Comparison of ENCODE assay signal across 9 cellular contexts in genomic region chr12:51951843-51952722, GRCh38. TPM values are rescaled to one million over a fixed set of nuclear protein-coding genes. Genes with fewer than 3 reads are reported as not detected.
A peak's percentile ranks its signal among the peaks of the same experiment; 100 is the strongest.
DNase-seq lines count a peak whose midpoint lies in the region; ATAC-seq and TF ChIP-seq lines count a peak whose summit lies in the region.
"Had no signal": no experiment of that assay in that cellular context is flagged by ENCODE, and none has a peak within 500 bp of the region (broad histone marks: within the 10 kb centered on the region; RNA-seq: fewer than 3 reads in every experiment).

No MANE protein-coding gene starts in this region.

- H3K4me1 Mint-ChIP-seq in CD4-positive, alpha-beta T cell (ENCODE audit: low read depth) = peaks cover 51% of the 10 kb centered on the region
- H3K4me1 Mint-ChIP-seq in HFFc6 (ENCODE audit: low read depth) = peaks cover 50% of the 10 kb centered on the region
- H3K4me1 Mint-ChIP-seq in activated CD4-positive, alpha-beta memory T cell treated with anti-CD3 and anti-CD28 coated beads for 36 hours (ENCODE audit: low read depth) = peaks cover 40% of the 10 kb centered on the region

- TF ChIP-seq CTCF in CD4-positive, alpha-beta T cell (IDR thresholded peaks at IDR 0.05) = no peak
- no peak for TF ChIP-seq CTCF in HFFc6 (IDR thresholded peaks at IDR 0.05)
- no peak for TF ChIP-seq CTCF in foreskin fibroblast (IDR thresholded peaks at IDR 0.05; ENCODE audit: low read depth, low read length)
- TF ChIP-seq CTCF in omental fat pad (IDR thresholded peaks at IDR 0.05) = no peak

- peak overlapping the region; percentile 66 for H3K27ac Mint-ChIP-seq in CD4-positive, alpha-beta T cell
- peak overlapping the region; percentile 62 for H3K27ac Mint-ChIP-seq in HFFc6
- H3K27ac Mint-ChIP-seq in activated CD4-positive, alpha-beta memory T cell treated with anti-CD3 and anti-CD28 coated beads for 36 hours = no peak overlapping the region

- peak overlapping the region; percentile 86 for H3K4me3 Mint-ChIP-seq in CD4-positive, alpha-beta T cell
- H3K4me3 Mint-ChIP-seq in HFFc6 = peak overlapping the region; percentile 85
- peak overlapping the region; percentile 71 for H3K4me3 Mint-ChIP-seq in activated CD4-positive, alpha-beta memory T cell treated with anti-CD3 and anti-CD28 coated beads for 36 hours

- no peak overlapping the region for H3K27ac ChIP-seq in CD4-positive, alpha-beta T cell (ENCODE audit: low read depth, low read length)

- no peak for ATAC-seq in CD4-positive, alpha-beta T cell (ENCODE audit: poor library complexity)
- ATAC-seq in omental fat pad (ENCODE audit: low FRiP score) (peak; percentile 2), GM21786 (IDR thresholded peaks at IDR 0.05; ENCODE audit: unreplicated experiment) (no peak)

- no peaks in the 10 kb centered on the region for H3K27me3 ChIP-seq in CD4-positive, alpha-beta T cell (ENCODE audit: control insufficient read depth, insufficient read depth, low read length)

- H3K9me3 ChIP-seq in CD4-positive, alpha-beta T cell (ENCODE audit: control insufficient read depth, low read length) = no peaks in the 10 kb centered on the region

- peak in 4 of 10 experiments; percentile 2 to 18 (median 8) for DNase-seq in CD4-positive, alpha-beta T cell
- DNase-seq in HFFc6 (no peak), foreskin fibroblast (peak in 1 of 2 donors; percentile 36), omental fat pad (ENCODE audit: low spot score) (no peak), HK-2 (ENCODE audit: unreplicated experiment) (no peak), NCI-H1105 (lab: John Stamatoyannopoulos, UW) (no peak)
- DNase-seq in activated CD4-positive, alpha-beta memory T cell treated with anti-CD3 and anti-CD28 coated beads for 36 hours = peak; percentile 18

- peaks cover 5% of the 10 kb centered on the region for H3K36me3 Mint-ChIP-seq in CD4-positive, alpha-beta T cell (ENCODE audit: low read depth)
- H3K36me3 Mint-ChIP-seq in HFFc6 (ENCODE audit: low read depth) = no peaks in the 10 kb centered on the region
- no peaks in the 10 kb centered on the region for H3K36me3 Mint-ChIP-seq in activated CD4-positive, alpha-beta memory T cell treated with anti-CD3 and anti-CD28 coated beads for 36 hours

- no peaks in the 10 kb centered on the region for H3K9me3 Mint-ChIP-seq in CD4-positive, alpha-beta T cell
- no peaks in the 10 kb centered on the region; the same call in 1 of the 2 replicates for H3K9me3 Mint-ChIP-seq in HFFc6
- H3K9me3 Mint-ChIP-seq in activated CD4-positive, alpha-beta memory T cell treated with anti-CD3 and anti-CD28 coated beads for 36 hours = no peaks in the 10 kb centered on the region

- CTCF ChIA-PET in CD4-positive, alpha-beta T cell (lab: Charles Lee) = interaction anchor here (1.4 to 2.4 kb wide), 3 partner anchors 19 to 131 kb away, joined by 4 to 11 read pairs (median 6); no protein-coding TSS in a partner anchor
- CTCF ChIA-PET in activated CD4-positive, alpha-beta memory T cell treated with anti-CD3 and anti-CD28 coated beads for 36 hours (lab: Charles Lee) = interaction anchor here (1.4 to 4.4 kb wide), 2 partner anchors 19 to 74 kb away, joined by 7 to 20 read pairs; no protein-coding TSS in a partner anchor

- intact Hi-C loops in CD4-positive, alpha-beta T cell (cut with DNase I, micrococcal nuclease) = loop anchor here in 1 of 2 experiments (1.0 to 5.0 kb wide), 6 partner anchors 25 to 1670 kb away; partner anchors contain the start of genes LIMA1, SCN8A and TAMALIN
- intact Hi-C loops in activated CD4-positive, alpha-beta memory T cell treated with anti-CD3 and anti-CD28 coated beads for 36 hours (cut with micrococcal nuclease) = loop anchor here (1.0 kb wide), 2 partner anchors 19 to 71 kb away; no protein-coding TSS in a partner anchor

- H3K4me3 ChIP-seq in foreskin fibroblast (ENCODE audit: low read depth in 1 of 2, low read length in 2 of 2) = peak overlapping the region; percentile 81 to 87

- no peaks in the 10 kb centered on the region for H3K27me3 Mint-ChIP-seq in CD4-positive, alpha-beta T cell
- peaks cover 10% of the 10 kb centered on the region for H3K27me3 Mint-ChIP-seq in HFFc6 (ENCODE audit: insufficient read depth)
- peaks cover 6% of the 10 kb centered on the region for H3K27me3 Mint-ChIP-seq in activated CD4-positive, alpha-beta memory T cell treated with anti-CD3 and anti-CD28 coated beads for 36 hours

- POLR2A ChIA-PET in CD4-positive, alpha-beta T cell (lab: Charles Lee) = interaction anchor here (0.6 to 1.9 kb wide), 5 partner anchors 10 to 131 kb away, joined by 3 to 9 read pairs (median 9); partner anchors contain the start of gene ATG101
- POLR2A ChIA-PET in activated CD4-positive, alpha-beta memory T cell treated with anti-CD3 and anti-CD28 coated beads for 36 hours (lab: Charles Lee) = interaction anchor here (0.7 kb wide), 1 partner anchor 51 kb away, joined by 3 read pairs; no protein-coding TSS in a partner anchor

RNA-seq across cellular contexts. Expression of gene ACVR1B, which starts 0.6 kb away (rescaled TPM):
- total RNA-seq in CD4-positive, alpha-beta T cell = 10 to 100 TPM; 14.2 to 14.5 TPM
- 10 to 100 TPM; 13.1 to 15.2 (median 14.0) TPM for total RNA-seq in HFFc6 (2021; fragmentation: NEBNext Ultra II Directional; extraction: Animal tissue kit (Norgen Biotek cat#: 25700))
- total RNA-seq in activated CD4-positive, alpha-beta memory T cell treated with anti-CD3 and anti-CD28 coated beads for 36 hours = 1 to 10 TPM; 8.0 to 8.3 TPM
- total RNA-seq in omental fat pad = 10 to 100 TPM; 15.9 to 42.2 (median 20.5) TPM

RNA-seq across cellular contexts. Expression of gene ACVRL1, which starts 44.8 kb away (rescaled TPM):
- total RNA-seq in CD4-positive, alpha-beta T cell = not detected
- 10 to 100 TPM in 3 of 6 experiments, 1 to 10 TPM in 3; 5.4 to 13.5 (median 10.0) TPM for total RNA-seq in HFFc6 (2021; fragmentation: NEBNext Ultra II Directional; extraction: Animal tissue kit (Norgen Biotek cat#: 25700))
- total RNA-seq in activated CD4-positive, alpha-beta memory T cell treated with anti-CD3 and anti-CD28 coated beads for 36 hours = not detected
- 100 to 1,000 TPM in 3 of 4 donors, 10 to 100 TPM in 1; 69.3 to 593 (median 113) TPM for total RNA-seq in omental fat pad
- total RNA-seq: NCI-H460 had no signal

RNA-seq across cellular contexts. Expression of gene TAMALIN, which starts 54.7 kb away (rescaled TPM):
- 100 to 1,000 TPM; 495 to 525 TPM for total RNA-seq in CD4-positive, alpha-beta T cell
- under 1 TPM; 0.24 to 1.00 (median 0.69) TPM for total RNA-seq in HFFc6 (2021; fragmentation: NEBNext Ultra II Directional; extraction: Animal tissue kit (Norgen Biotek cat#: 25700))
- 10 to 100 TPM; 15.1 to 18.7 TPM for total RNA-seq in activated CD4-positive, alpha-beta memory T cell treated with anti-CD3 and anti-CD28 coated beads for 36 hours
- total RNA-seq in omental fat pad = 10 to 100 TPM; 19.0 to 67.9 (median 29.5) TPM
- total RNA-seq: NCI-H460 had no signal

Comparison
In these comparisons a context has a peak if more than half of its experiments do, and no peak if none do; other contexts are left out.
1. RNA of gene ACVRL1, which starts 44.8 kb away (total RNA-seq): 69.3 to 593 TPM in omental fat pad and 5.4 to 13.5 TPM in HFFc6; not detected in CD4-positive, alpha-beta T cell and not detected in activated CD4-positive, alpha-beta memory T cell treated with anti-CD3 and anti-CD28 coated beads for 36 hours; every median in the first group is over 4 times any median in the second.
2. RNA of gene TAMALIN, which starts 54.7 kb away (total RNA-seq): 495 to 525 TPM in CD4-positive, alpha-beta T cell, 19.0 to 67.9 TPM in omental fat pad and 15.1 to 18.7 TPM in activated CD4-positive, alpha-beta memory T cell treated with anti-CD3 and anti-CD28 coated beads for 36 hours; 0.24 to 1.00 TPM in HFFc6; every median in the first group is over 4 times any median in the second.
3. Peak in every context shown above with its lines, with median percentiles within 50 percentile points of each other: H3K4me3 Mint-ChIP-seq.